Comparison of ENCODE assay signal across 25 cellular contexts in genomic region chr20:56842086-56842485, GRCh38.
"Had no signal": no experiment of that assay in that cellular context is flagged by ENCODE, and none has a peak within 500 bp of the region (broad histone marks: within the 10 kb centered on the region; RNA-seq: fewer than 3 reads in every experiment).

No MANE protein-coding gene starts in this region.

- H3K36me3 ChIP-seq: pancreas, prostate gland, suprapubic skin, tibial artery, transverse colon, upper lobe of left lung, vagina had no signal

- H3K4me1 ChIP-seq: pancreas, prostate gland, testis, tibial artery, upper lobe of left lung had no signal

- H3K27ac ChIP-seq: pancreas, prostate gland, suprapubic skin, testis, tibial artery, upper lobe of left lung, vagina had no signal

- H3K27me3 ChIP-seq: testis, tibial artery, transverse colon, upper lobe of left lung, vagina had no signal

- H3K36me3 Mint-ChIP-seq: naive B cell; naive thymus-derived CD8-positive, alpha-beta T cell; natural killer cell treated with Interleukin-12 subunit alpha and Interleukin-12 subunit beta and Interleukin-15 and Interleukin-18, amount 100 ng/mL, for 72 hours; stimulated activated memory B cell treated with anti-CD40 and anti-IgM and Interleukin-4, amounts not matched to agents 10 μg/mL and 1 μg/mL and 100 μg/mL, for 72 hours had no signal

- H3K4me3 ChIP-seq: pancreas, prostate gland, suprapubic skin, testis, tibial artery, transverse colon, upper lobe of left lung, vagina had no signal

- H3K9me3 ChIP-seq: pancreas, prostate gland, suprapubic skin, testis, tibial artery, transverse colon, upper lobe of left lung, vagina had no signal

- H3K4me1 Mint-ChIP-seq: naive B cell; naive thymus-derived CD8-positive, alpha-beta T cell; stimulated activated memory B cell treated with anti-CD40 and anti-IgM and Interleukin-4, amounts not matched to agents 10 μg/mL and 1 μg/mL and 100 μg/mL, for 72 hours; stimulated activated naive CD8-positive, alpha-beta T cell treated with anti-CD3 and anti-CD28 coated beads, Interleukin-15, amount 100 ng/mL, for 72 hours had no signal

- H3K4me3 Mint-ChIP-seq: naive B cell; naive thymus-derived CD8-positive, alpha-beta T cell; natural killer cell treated with Interleukin-12 subunit alpha and Interleukin-12 subunit beta and Interleukin-15 and Interleukin-18, amount 100 ng/mL, for 72 hours; nephron progenitor cell; neural crest cell; stimulated activated memory B cell treated with anti-CD40 and anti-IgM and Interleukin-4, amounts not matched to agents 10 μg/mL and 1 μg/mL and 100 μg/mL, for 72 hours; stimulated activated naive CD8-positive, alpha-beta T cell treated with anti-CD3 and anti-CD28 coated beads, Interleukin-15, amount 100 ng/mL, for 72 hours had no signal

- H3K27me3 Mint-ChIP-seq: stimulated activated memory B cell treated with anti-CD40 and anti-IgM and Interleukin-4, amounts not matched to agents 10 μg/mL and 1 μg/mL and 100 μg/mL, for 72 hours had no signal

- H3K9me3 Mint-ChIP-seq: natural killer cell treated with Interleukin-12 subunit alpha and Interleukin-12 subunit beta and Interleukin-15 and Interleukin-18, amount 100 ng/mL, for 72 hours; nephron progenitor cell had no signal

- ATAC-seq: naive thymus-derived CD8-positive, alpha-beta T cell; pancreas; right cardiac atrium; sciatic nerve; stimulated activated memory B cell treated with anti-CD40 and anti-IgM and Interleukin-4, amounts not matched to agents 10 μg/mL and 1 μg/mL and 100 μg/mL, for 72 hours; stimulated activated naive CD8-positive, alpha-beta T cell treated with anti-CD3 and anti-CD28 coated beads, Interleukin-15, amount 100 ng/mL, for 72 hours; stimulated activated naive CD8-positive, alpha-beta T cell treated with anti-CD3 and anti-CD28 coated beads, Interleukin-15, Interleukin-2, amounts not matched to agents 100 U/mL and 50 U/mL, for 24 hours had no signal

- H3K27ac Mint-ChIP-seq: naive B cell; naive thymus-derived CD8-positive, alpha-beta T cell; natural killer cell treated with Interleukin-12 subunit alpha and Interleukin-12 subunit beta and Interleukin-15 and Interleukin-18, amount 100 ng/mL, for 72 hours; nephron progenitor cell; stimulated activated memory B cell treated with anti-CD40 and anti-IgM and Interleukin-4, amounts not matched to agents 10 μg/mL and 1 μg/mL and 100 μg/mL, for 72 hours had no signal

- DNase-seq: naive B cell; naive thymus-derived CD8-positive, alpha-beta T cell; pancreas; right cardiac atrium; small intestine; stimulated activated CD4-positive, alpha-beta T cell treated with anti-CD3 and anti-CD28 coated beads, Interleukin-1b, Interleukin-23, amount 100 ng/mL, for 48 hours; stimulated activated CD4-positive, alpha-beta T cell treated with anti-CD3 and anti-CD28 coated beads, Interleukin-4, amount 100 ng/mL, for 1 hour; stimulated activated CD4-positive, alpha-beta T cell treated with anti-CD3 and anti-CD28 coated beads, Interleukin-4, amount 100 ng/mL, for 4 hours; stimulated activated CD8-positive, alpha-beta memory T cell treated with anti-CD3 and anti-CD28 coated beads, Interleukin-4, amount 100 ng/mL, for 48 hours; stimulated activated naive CD4-positive, alpha-beta T cell; stimulated activated naive CD8-positive, alpha-beta T cell treated with anti-CD3 and anti-CD28 coated beads, Interleukin-15, amount 100 ng/mL, for 72 hours; stimulated activated naive CD8-positive, alpha-beta T cell treated with anti-CD3 and anti-CD28 coated beads, Interleukin-15, Interleukin-2, amounts not matched to agents 100 U/mL and 50 U/mL, for 24 hours; substantia nigra; testis; tibial artery; transverse colon had no signal
